Comparison of ENCODE assay signal across 1 cellular context in genomic region chr1:201468501-201468843, GRCh38.
TF ChIP-seq lines count a peak whose summit lies in the region.

No MANE protein-coding gene starts in this region.

TF ChIP-seq in HepG2, 621 proteins besides CTCF, POLR2A, EP300 and RAD21 (continued from another document and continues in another):
- TF ChIP-seq, protein P1, sequence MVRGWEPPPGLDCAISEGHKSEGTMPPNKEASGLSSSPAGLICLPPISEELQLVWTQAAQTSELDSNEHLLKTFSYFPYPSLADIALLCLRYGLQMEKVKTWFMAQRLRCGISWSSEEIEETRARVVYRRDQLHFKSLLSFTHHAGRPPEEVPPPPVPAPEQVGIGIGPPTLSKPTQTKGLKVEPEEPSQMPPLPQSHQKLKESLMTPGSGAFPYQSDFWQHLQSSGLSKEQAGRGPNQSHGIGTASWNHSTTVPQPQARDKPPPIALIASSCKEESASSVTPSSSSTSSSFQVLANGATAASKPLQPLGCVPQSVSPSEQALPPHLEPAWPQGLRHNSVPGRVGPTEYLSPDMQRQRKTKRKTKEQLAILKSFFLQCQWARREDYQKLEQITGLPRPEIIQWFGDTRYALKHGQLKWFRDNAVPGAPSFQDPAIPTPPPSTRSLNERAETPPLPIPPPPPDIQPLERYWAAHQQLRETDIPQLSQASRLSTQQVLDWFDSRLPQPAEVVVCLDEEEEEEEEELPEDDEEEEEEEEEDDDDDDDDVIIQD (CRISPR knock-in tag; IDR thresholded peaks at IDR 0.05; ENCODE audit: low read depth) = no peak
- no peak for TF ChIP-seq ZSCAN9 (CRISPR knock-in tag; IDR thresholded peaks at IDR 0.05; ENCODE audit: borderline replicate concordance)
- TF ChIP-seq ZNF256 (CRISPR knock-in tag; conservative IDR thresholded peaks at IDR 0.05) = no peak
- no peak for TF ChIP-seq NR1H2 (CRISPR knock-in tag; IDR thresholded peaks at IDR 0.05; ENCODE audit: borderline replicate concordance, low read depth)
- no peak for TF ChIP-seq CENPT (CRISPR knock-in tag; IDR thresholded peaks at IDR 0.05; ENCODE audit: low read depth)
- no peak for TF ChIP-seq ZNF33A (CRISPR knock-in tag; IDR thresholded peaks at IDR 0.05; ENCODE audit: borderline replicate concordance)
- TF ChIP-seq EEA1 (CRISPR knock-in tag; IDR thresholded peaks at IDR 0.05; ENCODE audit: borderline replicate concordance) = no peak
- TF ChIP-seq SP1 (IDR thresholded peaks at IDR 0.05) = no peak
- TF ChIP-seq SP1 (CRISPR knock-in tag; IDR thresholded peaks at IDR 0.05) = no peak; the same call in 1 of the 2 replicates
- TF ChIP-seq RARG (CRISPR knock-in tag; IDR thresholded peaks at IDR 0.05; ENCODE audit: low read depth) = no peak
- TF ChIP-seq ZNF839 (CRISPR knock-in tag; IDR thresholded peaks at IDR 0.05; ENCODE audit: borderline replicate concordance) = no peak
- TF ChIP-seq JUNB (CRISPR knock-in tag; IDR thresholded peaks at IDR 0.05; ENCODE audit: borderline replicate concordance) = peak; percentile 30; the same call in 1 of the 2 replicates
- TF ChIP-seq ZNF749 (CRISPR knock-in tag; IDR thresholded peaks at IDR 0.05; ENCODE audit: borderline replicate concordance) = no peak
- TF ChIP-seq ZNF460 (CRISPR knock-in tag; IDR thresholded peaks at IDR 0.05; ENCODE audit: borderline replicate concordance) = no peak
- TF ChIP-seq ZNF224 (CRISPR knock-in tag; IDR thresholded peaks at IDR 0.05) = no peak
- TF ChIP-seq, protein P2, sequence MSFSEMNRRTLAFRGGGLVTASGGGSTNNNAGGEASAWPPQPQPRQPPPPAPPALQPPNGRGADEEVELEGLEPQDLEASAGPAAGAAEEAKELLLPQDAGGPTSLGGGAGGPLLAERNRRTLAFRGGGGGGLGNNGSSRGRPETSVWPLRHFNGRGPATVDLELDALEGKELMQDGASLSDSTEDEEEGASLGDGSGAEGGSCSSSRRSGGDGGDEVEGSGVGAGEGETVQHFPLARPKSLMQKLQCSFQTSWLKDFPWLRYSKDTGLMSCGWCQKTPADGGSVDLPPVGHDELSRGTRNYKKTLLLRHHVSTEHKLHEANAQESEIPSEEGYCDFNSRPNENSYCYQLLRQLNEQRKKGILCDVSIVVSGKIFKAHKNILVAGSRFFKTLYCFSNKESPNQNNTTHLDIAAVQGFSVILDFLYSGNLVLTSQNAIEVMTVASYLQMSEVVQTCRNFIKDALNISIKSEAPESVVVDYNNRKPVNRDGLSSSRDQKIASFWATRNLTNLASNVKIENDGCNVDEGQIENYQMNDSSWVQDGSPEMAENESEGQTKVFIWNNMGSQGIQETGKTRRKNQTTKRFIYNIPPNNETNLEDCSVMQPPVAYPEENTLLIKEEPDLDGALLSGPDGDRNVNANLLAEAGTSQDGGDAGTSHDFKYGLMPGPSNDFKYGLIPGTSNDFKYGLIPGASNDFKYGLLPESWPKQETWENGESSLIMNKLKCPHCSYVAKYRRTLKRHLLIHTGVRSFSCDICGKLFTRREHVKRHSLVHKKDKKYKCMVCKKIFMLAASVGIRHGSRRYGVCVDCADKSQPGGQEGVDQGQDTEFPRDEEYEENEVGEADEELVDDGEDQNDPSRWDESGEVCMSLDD (CRISPR knock-in tag; IDR thresholded peaks at IDR 0.05; ENCODE audit: borderline replicate concordance) = 0 out of 2 replicates have a peak, but pooled peaks have one; percentile 11
- no peak for TF ChIP-seq SALL2 (CRISPR knock-in tag; IDR thresholded peaks at IDR 0.05)
- TF ChIP-seq ZNF382 (CRISPR knock-in tag; IDR thresholded peaks at IDR 0.05; ENCODE audit: borderline replicate concordance) = no peak
- TF ChIP-seq ZKSCAN8 (CRISPR knock-in tag; IDR thresholded peaks at IDR 0.05; ENCODE audit: borderline replicate concordance) = no peak
- no peak; the same call in 1 of the 2 replicates for TF ChIP-seq ZBTB20 (CRISPR knock-in tag; IDR thresholded peaks at IDR 0.05; ENCODE audit: borderline replicate concordance, low read depth)
- no peak for TF ChIP-seq DNMT3B (CRISPR knock-in tag; conservative IDR thresholded peaks at IDR 0.05)
- no peak for TF ChIP-seq MTF1 (CRISPR knock-in tag; IDR thresholded peaks at IDR 0.05)
- TF ChIP-seq HOXD1 (CRISPR knock-in tag; IDR thresholded peaks at IDR 0.05) = no peak
- no peak for TF ChIP-seq TP53 (CRISPR knock-in tag; conservative IDR thresholded peaks at IDR 0.05)
- TF ChIP-seq KAT2B (IDR thresholded peaks at IDR 0.05; ENCODE audit: borderline replicate concordance, low read depth, low read length) = no peak
- TF ChIP-seq, protein P3, sequence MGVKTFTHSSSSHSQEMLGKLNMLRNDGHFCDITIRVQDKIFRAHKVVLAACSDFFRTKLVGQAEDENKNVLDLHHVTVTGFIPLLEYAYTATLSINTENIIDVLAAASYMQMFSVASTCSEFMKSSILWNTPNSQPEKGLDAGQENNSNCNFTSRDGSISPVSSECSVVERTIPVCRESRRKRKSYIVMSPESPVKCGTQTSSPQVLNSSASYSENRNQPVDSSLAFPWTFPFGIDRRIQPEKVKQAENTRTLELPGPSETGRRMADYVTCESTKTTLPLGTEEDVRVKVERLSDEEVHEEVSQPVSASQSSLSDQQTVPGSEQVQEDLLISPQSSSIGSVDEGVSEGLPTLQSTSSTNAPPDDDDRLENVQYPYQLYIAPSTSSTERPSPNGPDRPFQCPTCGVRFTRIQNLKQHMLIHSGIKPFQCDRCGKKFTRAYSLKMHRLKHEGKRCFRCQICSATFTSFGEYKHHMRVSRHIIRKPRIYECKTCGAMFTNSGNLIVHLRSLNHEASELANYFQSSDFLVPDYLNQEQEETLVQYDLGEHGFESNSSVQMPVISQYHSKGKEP (CRISPR knock-in tag; IDR thresholded peaks at IDR 0.05) = no peak; the same call in 1 of the 2 replicates
- TF ChIP-seq MAFK (conservative IDR thresholded peaks at IDR 0.05 in 1 of 2, IDR thresholded peaks at IDR 0.05 in 1 of 2; ENCODE audit: low read length in 2 of 2) = no peak
- TF ChIP-seq ZBTB21 (CRISPR knock-in tag; IDR thresholded peaks at IDR 0.05) = no peak
- TF ChIP-seq, protein P4, sequence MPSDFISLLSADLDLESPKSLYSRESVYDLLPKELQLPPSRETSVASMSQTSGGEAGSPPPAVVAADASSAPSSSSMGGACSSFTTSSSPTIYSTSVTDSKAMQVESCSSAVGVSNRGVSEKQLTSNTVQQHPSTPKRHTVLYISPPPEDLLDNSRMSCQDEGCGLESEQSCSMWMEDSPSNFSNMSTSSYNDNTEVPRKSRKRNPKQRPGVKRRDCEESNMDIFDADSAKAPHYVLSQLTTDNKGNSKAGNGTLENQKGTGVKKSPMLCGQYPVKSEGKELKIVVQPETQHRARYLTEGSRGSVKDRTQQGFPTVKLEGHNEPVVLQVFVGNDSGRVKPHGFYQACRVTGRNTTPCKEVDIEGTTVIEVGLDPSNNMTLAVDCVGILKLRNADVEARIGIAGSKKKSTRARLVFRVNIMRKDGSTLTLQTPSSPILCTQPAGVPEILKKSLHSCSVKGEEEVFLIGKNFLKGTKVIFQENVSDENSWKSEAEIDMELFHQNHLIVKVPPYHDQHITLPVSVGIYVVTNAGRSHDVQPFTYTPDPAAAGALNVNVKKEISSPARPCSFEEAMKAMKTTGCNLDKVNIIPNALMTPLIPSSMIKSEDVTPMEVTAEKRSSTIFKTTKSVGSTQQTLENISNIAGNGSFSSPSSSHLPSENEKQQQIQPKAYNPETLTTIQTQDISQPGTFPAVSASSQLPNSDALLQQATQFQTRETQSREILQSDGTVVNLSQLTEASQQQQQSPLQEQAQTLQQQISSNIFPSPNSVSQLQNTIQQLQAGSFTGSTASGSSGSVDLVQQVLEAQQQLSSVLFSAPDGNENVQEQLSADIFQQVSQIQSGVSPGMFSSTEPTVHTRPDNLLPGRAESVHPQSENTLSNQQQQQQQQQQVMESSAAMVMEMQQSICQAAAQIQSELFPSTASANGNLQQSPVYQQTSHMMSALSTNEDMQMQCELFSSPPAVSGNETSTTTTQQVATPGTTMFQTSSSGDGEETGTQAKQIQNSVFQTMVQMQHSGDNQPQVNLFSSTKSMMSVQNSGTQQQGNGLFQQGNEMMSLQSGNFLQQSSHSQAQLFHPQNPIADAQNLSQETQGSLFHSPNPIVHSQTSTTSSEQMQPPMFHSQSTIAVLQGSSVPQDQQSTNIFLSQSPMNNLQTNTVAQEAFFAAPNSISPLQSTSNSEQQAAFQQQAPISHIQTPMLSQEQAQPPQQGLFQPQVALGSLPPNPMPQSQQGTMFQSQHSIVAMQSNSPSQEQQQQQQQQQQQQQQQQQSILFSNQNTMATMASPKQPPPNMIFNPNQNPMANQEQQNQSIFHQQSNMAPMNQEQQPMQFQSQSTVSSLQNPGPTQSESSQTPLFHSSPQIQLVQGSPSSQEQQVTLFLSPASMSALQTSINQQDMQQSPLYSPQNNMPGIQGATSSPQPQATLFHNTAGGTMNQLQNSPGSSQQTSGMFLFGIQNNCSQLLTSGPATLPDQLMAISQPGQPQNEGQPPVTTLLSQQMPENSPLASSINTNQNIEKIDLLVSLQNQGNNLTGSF (CRISPR knock-in tag; IDR thresholded peaks at IDR 0.05) = no peak
- TF ChIP-seq ZNF569 (CRISPR knock-in tag; IDR thresholded peaks at IDR 0.05; ENCODE audit: borderline replicate concordance) = no peak
- TF ChIP-seq ZNF609 (CRISPR knock-in tag; IDR thresholded peaks at IDR 0.05; ENCODE audit: borderline replicate concordance) = no peak
- no peak for TF ChIP-seq HNRNPUL1 (IDR thresholded peaks at IDR 0.05; ENCODE audit: low read depth, low read length)
- TF ChIP-seq SPEN (CRISPR knock-in tag; IDR thresholded peaks at IDR 0.05; ENCODE audit: low read depth) = no peak
- TF ChIP-seq ZNF431 (CRISPR knock-in tag; IDR thresholded peaks at IDR 0.05; ENCODE audit: borderline replicate concordance, low read depth) = no peak
- TF ChIP-seq, protein P5, sequence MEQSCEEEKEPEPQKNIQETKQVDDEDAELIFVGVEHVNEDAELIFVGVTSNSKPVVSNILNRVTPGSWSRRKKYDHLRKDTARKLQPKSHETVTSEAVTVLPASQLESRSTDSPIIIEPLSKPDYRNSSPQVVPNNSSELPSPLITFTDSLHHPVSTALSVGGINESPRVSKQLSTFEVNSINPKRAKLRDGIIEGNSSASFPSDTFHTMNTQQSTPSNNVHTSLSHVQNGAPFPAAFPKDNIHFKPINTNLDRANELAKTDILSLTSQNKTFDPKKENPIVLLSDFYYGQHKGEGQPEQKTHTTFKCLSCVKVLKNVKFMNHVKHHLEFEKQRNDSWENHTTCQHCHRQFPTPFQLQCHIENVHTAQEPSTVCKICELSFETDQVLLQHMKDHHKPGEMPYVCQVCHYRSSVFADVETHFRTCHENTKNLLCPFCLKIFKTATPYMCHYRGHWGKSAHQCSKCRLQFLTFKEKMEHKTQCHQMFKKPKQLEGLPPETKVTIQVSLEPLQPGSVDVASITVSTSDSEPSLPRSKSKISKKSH (CRISPR knock-in tag; IDR thresholded peaks at IDR 0.05; ENCODE audit: borderline replicate concordance) = no peak
- TF ChIP-seq ZNF121 (CRISPR knock-in tag; IDR thresholded peaks at IDR 0.05) = no peak
- no peak; the same call in 1 of the 2 replicates for TF ChIP-seq ZNF777 (CRISPR knock-in tag; IDR thresholded peaks at IDR 0.05)
- no peak for TF ChIP-seq ZNF207 (IDR thresholded peaks at IDR 0.05; ENCODE audit: borderline replicate concordance)
- TF ChIP-seq TRIM24 (CRISPR knock-in tag; IDR thresholded peaks at IDR 0.05) = no peak
- TF ChIP-seq POLR2G (IDR thresholded peaks at IDR 0.05; ENCODE audit: low read depth, low read length) = no peak
- peak; percentile 19; the same call in 1 of the 2 replicates for TF ChIP-seq IRX3 (CRISPR knock-in tag; IDR thresholded peaks at IDR 0.05; ENCODE audit: borderline replicate concordance, low read depth)
